2 cellular contexts compared by ENCODE assay signal in the genomic region with DNA sequence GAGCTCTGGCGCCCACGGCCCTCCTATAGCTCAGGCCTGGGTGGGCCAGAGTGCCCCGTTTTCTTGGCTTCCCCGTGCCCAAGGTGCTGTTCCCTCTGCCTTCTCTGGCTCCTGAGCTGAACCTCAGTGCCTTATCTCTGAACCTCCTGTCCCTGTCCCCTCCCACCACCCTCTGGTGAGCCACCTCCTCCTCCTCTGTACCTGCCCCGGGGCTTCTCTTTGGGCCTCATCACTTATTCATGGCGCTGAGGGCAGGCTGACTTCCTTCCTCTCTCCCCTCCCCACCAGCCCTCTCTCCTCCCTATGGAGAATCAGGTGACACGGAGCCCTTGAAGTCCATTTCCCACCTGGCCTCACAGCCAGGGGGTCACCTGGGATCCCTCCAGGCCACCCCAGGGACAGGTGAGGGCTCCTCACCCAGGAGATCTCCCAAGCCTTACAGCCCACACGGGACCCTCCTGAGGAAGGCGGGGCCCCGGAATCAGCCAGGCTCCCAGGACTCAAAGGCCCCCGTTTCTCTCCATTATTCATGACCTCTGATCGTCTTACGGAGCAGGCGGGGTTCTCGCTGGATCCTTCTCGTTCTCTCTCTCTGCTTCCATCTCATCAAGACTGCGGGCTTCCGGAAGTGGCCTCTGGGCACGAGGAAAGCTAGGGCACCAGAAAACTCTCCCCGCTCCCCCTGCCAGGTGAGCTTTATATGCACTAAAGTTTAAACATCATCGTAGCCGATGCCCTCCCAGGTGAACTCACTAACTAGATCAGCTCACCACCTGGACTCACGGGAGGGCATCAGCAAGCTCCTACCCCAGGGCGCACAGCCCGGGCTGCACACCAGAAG.
TF ChIP-seq lines count a peak whose summit lies in the region.

A gene with protein sequence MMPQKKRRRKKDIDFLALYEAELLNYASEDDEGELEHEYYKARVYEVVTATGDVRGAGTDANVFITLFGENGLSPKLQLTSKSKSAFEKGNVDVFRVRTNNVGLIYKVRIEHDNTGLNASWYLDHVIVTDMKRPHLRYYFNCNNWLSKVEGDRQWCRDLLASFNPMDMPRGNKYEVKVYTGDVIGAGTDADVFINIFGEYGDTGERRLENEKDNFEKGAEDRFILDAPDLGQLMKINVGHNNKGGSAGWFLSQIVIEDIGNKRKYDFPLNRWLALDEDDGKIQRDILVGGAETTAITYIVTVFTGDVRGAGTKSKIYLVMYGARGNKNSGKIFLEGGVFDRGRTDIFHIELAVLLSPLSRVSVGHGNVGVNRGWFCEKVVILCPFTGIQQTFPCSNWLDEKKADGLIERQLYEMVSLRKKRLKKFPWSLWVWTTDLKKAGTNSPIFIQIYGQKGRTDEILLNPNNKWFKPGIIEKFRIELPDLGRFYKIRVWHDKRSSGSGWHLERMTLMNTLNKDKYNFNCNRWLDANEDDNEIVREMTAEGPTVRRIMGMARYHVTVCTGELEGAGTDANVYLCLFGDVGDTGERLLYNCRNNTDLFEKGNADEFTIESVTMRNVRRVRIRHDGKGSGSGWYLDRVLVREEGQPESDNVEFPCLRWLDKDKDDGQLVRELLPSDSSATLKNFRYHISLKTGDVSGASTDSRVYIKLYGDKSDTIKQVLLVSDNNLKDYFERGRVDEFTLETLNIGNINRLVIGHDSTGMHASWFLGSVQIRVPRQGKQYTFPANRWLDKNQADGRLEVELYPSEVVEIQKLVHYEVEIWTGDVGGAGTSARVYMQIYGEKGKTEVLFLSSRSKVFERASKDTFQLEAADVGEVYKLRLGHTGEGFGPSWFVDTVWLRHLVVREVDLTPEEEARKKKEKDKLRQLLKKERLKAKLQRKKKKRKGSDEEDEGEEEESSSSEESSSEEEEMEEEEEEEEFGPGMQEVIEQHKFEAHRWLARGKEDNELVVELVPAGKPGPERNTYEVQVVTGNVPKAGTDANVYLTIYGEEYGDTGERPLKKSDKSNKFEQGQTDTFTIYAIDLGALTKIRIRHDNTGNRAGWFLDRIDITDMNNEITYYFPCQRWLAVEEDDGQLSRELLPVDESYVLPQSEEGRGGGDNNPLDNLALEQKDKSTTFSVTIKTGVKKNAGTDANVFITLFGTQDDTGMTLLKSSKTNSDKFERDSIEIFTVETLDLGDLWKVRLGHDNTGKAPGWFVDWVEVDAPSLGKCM (N-terminal part only) (minus strand): TSS at position 106 of the 841 bp plus-strand sequence. CDS start 187 bp downstream, outside the sequence.

TF ChIP-seq in GM23338, 12 proteins besides CTCF, POLR2A, EP300 and RAD21 (continues in another document):
- no peak for TF ChIP-seq JUNB (IDR thresholded peaks at IDR 0.05; ENCODE audit: unreplicated experiment)
- TF ChIP-seq ZNF114 (CRISPR knock-in tag; IDR thresholded peaks at IDR 0.05), result no peak
- no peak for TF ChIP-seq ZNF331 (CRISPR knock-in tag; IDR thresholded peaks at IDR 0.05; ENCODE audit: low read depth)
- TF ChIP-seq POLR2AphosphoS5 (IDR thresholded peaks at IDR 0.05; ENCODE audit: low read depth), result no peak
- TF ChIP-seq, protein P1, sequence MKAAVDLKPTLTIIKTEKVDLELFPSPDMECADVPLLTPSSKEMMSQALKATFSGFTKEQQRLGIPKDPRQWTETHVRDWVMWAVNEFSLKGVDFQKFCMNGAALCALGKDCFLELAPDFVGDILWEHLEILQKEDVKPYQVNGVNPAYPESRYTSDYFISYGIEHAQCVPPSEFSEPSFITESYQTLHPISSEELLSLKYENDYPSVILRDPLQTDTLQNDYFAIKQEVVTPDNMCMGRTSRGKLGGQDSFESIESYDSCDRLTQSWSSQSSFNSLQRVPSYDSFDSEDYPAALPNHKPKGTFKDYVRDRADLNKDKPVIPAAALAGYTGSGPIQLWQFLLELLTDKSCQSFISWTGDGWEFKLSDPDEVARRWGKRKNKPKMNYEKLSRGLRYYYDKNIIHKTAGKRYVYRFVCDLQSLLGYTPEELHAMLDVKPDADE (IDR thresholded peaks at IDR 0.05), result no peak
- TF ChIP-seq NANOG (IDR thresholded peaks at IDR 0.05; ENCODE audit: borderline replicate concordance), result no peak
- TF ChIP-seq, protein P2, sequence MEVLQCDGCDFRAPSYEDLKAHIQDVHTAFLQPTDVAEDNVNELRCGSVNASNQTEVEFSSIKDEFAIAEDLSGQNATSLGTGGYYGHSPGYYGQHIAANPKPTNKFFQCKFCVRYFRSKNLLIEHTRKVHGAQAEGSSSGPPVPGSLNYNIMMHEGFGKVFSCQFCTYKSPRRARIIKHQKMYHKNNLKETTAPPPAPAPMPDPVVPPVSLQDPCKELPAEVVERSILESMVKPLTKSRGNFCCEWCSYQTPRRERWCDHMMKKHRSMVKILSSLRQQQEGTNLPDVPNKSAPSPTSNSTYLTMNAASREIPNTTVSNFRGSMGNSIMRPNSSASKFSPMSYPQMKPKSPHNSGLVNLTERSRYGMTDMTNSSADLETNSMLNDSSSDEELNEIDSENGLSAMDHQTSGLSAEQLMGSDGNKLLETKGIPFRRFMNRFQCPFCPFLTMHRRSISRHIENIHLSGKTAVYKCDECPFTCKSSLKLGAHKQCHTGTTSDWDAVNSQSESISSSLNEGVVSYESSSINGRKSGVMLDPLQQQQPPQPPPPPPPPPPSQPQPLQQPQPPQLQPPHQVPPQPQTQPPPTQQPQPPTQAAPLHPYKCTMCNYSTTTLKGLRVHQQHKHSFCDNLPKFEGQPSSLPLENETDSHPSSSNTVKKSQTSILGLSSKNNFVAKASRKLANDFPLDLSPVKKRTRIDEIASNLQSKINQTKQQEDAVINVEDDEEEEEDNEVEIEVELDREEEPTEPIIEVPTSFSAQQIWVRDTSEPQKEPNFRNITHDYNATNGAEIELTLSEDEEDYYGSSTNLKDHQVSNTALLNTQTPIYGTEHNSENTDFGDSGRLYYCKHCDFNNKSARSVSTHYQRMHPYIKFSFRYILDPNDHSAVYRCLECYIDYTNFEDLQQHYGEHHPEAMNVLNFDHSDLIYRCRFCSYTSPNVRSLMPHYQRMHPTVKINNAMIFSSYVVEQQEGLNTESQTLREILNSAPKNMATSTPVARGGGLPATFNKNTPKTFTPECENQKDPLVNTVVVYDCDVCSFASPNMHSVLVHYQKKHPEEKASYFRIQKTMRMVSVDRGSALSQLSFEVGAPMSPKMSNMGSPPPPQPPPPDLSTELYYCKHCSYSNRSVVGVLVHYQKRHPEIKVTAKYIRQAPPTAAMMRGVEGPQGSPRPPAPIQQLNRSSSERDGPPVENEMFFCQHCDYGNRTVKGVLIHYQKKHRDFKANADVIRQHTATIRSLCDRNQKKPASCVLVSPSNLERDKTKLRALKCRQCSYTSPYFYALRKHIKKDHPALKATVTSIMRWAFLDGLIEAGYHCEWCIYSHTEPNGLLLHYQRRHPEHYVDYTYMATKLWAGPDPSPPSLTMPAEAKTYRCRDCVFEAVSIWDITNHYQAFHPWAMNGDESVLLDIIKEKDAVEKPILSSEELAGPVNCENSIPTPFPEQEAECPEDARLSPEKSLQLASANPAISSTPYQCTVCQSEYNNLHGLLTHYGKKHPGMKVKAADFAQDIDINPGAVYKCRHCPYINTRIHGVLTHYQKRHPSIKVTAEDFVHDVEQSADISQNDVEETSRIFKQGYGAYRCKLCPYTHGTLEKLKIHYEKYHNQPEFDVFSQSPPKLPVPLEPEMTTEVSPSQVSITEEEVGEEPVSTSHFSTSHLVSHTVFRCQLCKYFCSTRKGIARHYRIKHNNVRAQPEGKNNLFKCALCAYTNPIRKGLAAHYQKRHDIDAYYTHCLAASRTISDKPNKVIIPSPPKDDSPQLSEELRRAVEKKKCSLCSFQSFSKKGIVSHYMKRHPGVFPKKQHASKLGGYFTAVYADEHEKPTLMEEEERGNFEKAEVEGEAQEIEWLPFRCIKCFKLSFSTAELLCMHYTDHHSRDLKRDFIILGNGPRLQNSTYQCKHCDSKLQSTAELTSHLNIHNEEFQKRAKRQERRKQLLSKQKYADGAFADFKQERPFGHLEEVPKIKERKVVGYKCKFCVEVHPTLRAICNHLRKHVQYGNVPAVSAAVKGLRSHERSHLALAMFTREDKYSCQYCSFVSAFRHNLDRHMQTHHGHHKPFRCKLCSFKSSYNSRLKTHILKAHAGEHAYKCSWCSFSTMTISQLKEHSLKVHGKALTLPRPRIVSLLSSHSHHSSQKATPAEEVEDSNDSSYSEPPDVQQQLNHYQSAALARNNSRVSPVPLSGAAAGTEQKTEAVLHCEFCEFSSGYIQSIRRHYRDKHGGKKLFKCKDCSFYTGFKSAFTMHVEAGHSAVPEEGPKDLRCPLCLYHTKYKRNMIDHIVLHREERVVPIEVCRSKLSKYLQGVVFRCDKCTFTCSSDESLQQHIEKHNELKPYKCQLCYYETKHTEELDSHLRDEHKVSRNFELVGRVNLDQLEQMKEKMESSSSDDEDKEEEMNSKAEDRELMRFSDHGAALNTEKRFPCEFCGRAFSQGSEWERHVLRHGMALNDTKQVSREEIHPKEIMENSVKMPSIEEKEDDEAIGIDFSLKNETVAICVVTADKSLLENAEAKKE (CRISPR knock-in tag; IDR thresholded peaks at IDR 0.05), result no peak
- no peak for TF ChIP-seq STAT1 (IDR thresholded peaks at IDR 0.05; ENCODE audit: unreplicated experiment)
- no peak for TF ChIP-seq EZH2 (IDR thresholded peaks at IDR 0.05; ENCODE audit: low read depth, unreplicated experiment)
- no peak for TF ChIP-seq EZH2phosphoT487 (IDR thresholded peaks at IDR 0.05; ENCODE audit: unreplicated experiment)
- TF ChIP-seq CREB1 (CRISPR knock-in tag; IDR thresholded peaks at IDR 0.05; ENCODE audit: low read depth), result no peak

TF ChIP-seq in H1, 55 proteins besides CTCF, POLR2A, EP300 and RAD21:
- TF ChIP-seq SAP30 (IDR thresholded peaks at IDR 0.05; ENCODE audit: insufficient read depth, insufficient replicate concordance, low read length), result no peak
- TF ChIP-seq SRF (IDR thresholded peaks at IDR 0.05; ENCODE audit: low read depth, low read length), result no peak
- TF ChIP-seq HDAC2 (IDR thresholded peaks at IDR 0.05; ENCODE audit: borderline replicate concordance in 1 of 2, low read depth in 2 of 2, low read length in 2 of 2), result no peak
- no peak for TF ChIP-seq POU5F1 (IDR thresholded peaks at IDR 0.05; ENCODE audit: low read depth, low read length)
- TF ChIP-seq CHD1 (IDR thresholded peaks at IDR 0.05; ENCODE audit: low read depth, low read length), result no peak
- TF ChIP-seq CEBPB (IDR thresholded peaks at IDR 0.05; ENCODE audit: low read depth, low read length), result no peak
- TF ChIP-seq RBBP5 (IDR thresholded peaks at IDR 0.05; ENCODE audit: borderline replicate concordance, low read depth, low read length), result no peak
- TF ChIP-seq, protein P3, sequence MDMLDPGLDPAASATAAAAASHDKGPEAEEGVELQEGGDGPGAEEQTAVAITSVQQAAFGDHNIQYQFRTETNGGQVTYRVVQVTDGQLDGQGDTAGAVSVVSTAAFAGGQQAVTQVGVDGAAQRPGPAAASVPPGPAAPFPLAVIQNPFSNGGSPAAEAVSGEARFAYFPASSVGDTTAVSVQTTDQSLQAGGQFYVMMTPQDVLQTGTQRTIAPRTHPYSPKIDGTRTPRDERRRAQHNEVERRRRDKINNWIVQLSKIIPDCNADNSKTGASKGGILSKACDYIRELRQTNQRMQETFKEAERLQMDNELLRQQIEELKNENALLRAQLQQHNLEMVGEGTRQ (IDR thresholded peaks at IDR 0.05; ENCODE audit: low read length), result no peak
- TF ChIP-seq POLR2AphosphoS5 (IDR thresholded peaks at IDR 0.05; ENCODE audit: low read depth, low read length), result no peak
- no peak for TF ChIP-seq RFX5 (IDR thresholded peaks at IDR 0.05; ENCODE audit: borderline replicate concordance, low read depth, low read length)
- TF ChIP-seq BACH1 (IDR thresholded peaks at IDR 0.05; ENCODE audit: low read length), result no peak
- no peak for TF ChIP-seq GTF2F1 (IDR thresholded peaks at IDR 0.05; ENCODE audit: borderline replicate concordance, low read depth, low read length)
